8 cellular contexts compared by ENCODE assay signal in genomic region chr10:8331896-8332729, GRCh38.
DNase-seq lines count a peak whose midpoint lies in the region; ATAC-seq and TF ChIP-seq lines count a peak whose summit lies in the region.

No MANE protein-coding gene starts in this region.

- H3K27ac Mint-ChIP-seq in mesothelial cell of epicardium = no peak overlapping the region

- no peaks in the 10 kb centered on the region for H3K36me3 Mint-ChIP-seq in mesothelial cell of epicardium

- DNase-seq in D341Med (ENCODE audit: low spot score) (peak; percentile 52), KG1 (lab: John Stamatoyannopoulos, UW) (peak; percentile 47), ecto neural progenitor cell (ENCODE audit: low spot score) (peak; percentile 59), mesothelial cell of epicardium (ENCODE audit: low spot score in 2 of 2, unreplicated experiment in 2 of 2) (peak in 1 of 2 experiments; percentile 49), cortex of kidney (lab: John Stamatoyannopoulos, UW) (no peak)
- peak; percentile 76 to 81 for DNase-seq in activated CD4-positive, alpha-beta T cell treated with anti-CD3 and anti-CD28 coated beads, Interleukin-2, amount 50 U/mL, for 48 hours
- DNase-seq in stimulated activated CD8-positive, alpha-beta memory T cell treated with anti-CD3 and anti-CD28 coated beads, Interleukin-2, amount 100 ng/mL, for 48 hours (ENCODE audit: low read depth in 2 of 2) = peak; percentile 69 to 74

- no peak for TF ChIP-seq CTCF in mesothelial cell of epicardium (IDR thresholded peaks at IDR 0.05; ENCODE audit: unreplicated experiment)

- peaks cover 1% of the 10 kb centered on the region for H3K4me1 Mint-ChIP-seq in mesothelial cell of epicardium

- peaks cover 35% of the 10 kb centered on the region for H3K27me3 Mint-ChIP-seq in mesothelial cell of epicardium (ENCODE audit: low read depth)

- H3K4me3 Mint-ChIP-seq in mesothelial cell of epicardium = peak overlapping the region; percentile 56

- no peaks in the 10 kb centered on the region for H3K9me3 Mint-ChIP-seq in mesothelial cell of epicardium

- peak; percentile 93 for ATAC-seq in GM21515 (IDR thresholded peaks at IDR 0.05; ENCODE audit: unreplicated experiment)
